ENCODE assay signal across 8 cellular contexts in the genomic region with DNA sequence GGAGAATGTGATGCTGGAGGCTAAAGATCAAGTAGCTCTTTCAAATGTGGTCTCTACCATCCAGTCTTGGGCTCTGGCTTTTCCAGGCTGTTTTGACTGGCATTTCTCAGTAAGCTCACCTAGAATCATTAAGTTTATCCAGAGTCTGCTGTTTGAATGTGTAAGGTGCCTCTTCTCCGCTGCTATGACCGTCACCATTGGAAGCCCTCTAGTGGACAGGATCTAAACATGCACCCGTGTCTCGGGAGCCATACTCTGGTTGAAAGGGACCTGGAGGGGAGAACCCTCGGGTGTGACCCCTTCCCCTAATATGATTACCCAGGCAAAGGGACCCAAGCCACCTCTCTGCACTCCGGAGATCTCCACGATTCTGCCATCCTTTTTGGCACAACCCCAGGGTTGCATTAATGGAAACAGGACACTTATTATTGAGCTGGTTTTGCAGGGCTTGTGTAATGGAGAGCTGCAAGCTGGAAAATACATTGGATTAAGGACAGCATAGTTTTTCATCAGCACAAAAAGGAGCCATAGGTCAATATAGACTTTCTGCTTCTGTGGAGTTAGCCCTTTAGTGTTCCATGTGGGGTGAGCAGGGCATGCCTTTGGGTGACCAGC.
DNase-seq lines count a peak whose midpoint lies in the region; ATAC-seq and TF ChIP-seq lines count a peak whose summit lies in the region.

No MANE protein-coding gene starts in this region.

- H3K27me3 ChIP-seq in OCI-LY3 (ENCODE audit: low read depth, low read length), result peaks cover 41% of the 10 kb centered on the region; the same call in 1 of the 2 replicates

- H3K4me3 ChIP-seq in OCI-LY3 (ENCODE audit: low read length), result no peak overlapping the region

- DNase-seq in Ammon's horn (ENCODE audit: low spot score) (peak; percentile 45), ecto neural progenitor cell (ENCODE audit: low spot score) (peak; percentile 66), midbrain (lab: John Stamatoyannopoulos, UW) (peak; percentile 12), NCI-H1436 (lab: John Stamatoyannopoulos, UW) (no peak)
- no peak for DNase-seq in effector CD8-positive, alpha-beta T cell (lab: John Stamatoyannopoulos, UW)

- H3K9ac ChIP-seq in OCI-LY3 (ENCODE audit: low read length), result no peak overlapping the region

- no peaks in the 10 kb centered on the region for H3K9me3 ChIP-seq in OCI-LY3 (ENCODE audit: insufficient read depth, low read length)

- ATAC-seq in GM21381 (IDR thresholded peaks at IDR 0.05; ENCODE audit: unreplicated experiment), result no peak

- H3K4me2 ChIP-seq in OCI-LY3 (ENCODE audit: low read length), result no peak overlapping the region

- no peak overlapping the region for H3K27ac ChIP-seq in OCI-LY3 (ENCODE audit: low read length)

- no peak overlapping the region for H2AFZ ChIP-seq in OCI-LY3 (ENCODE audit: low read depth, low read length)

- H3K4me1 ChIP-seq in OCI-LY3 (ENCODE audit: low read length), result 0 out of 2 replicates have a peak, but pooled peaks cover 2% of the 10 kb centered on the region

- no peaks in the 10 kb centered on the region for H3K36me3 ChIP-seq in OCI-LY3 (replicated peaks; ENCODE audit: low read depth, low read length)

- no peaks in the 10 kb centered on the region for H4K20me1 ChIP-seq in OCI-LY3 (ENCODE audit: insufficient read depth, low read length)

- H3K79me2 ChIP-seq in OCI-LY3 (ENCODE audit: low read length), result no peaks in the 10 kb centered on the region

- peak; percentile 82 for TF ChIP-seq CTCF in GM12872 (IDR thresholded peaks at IDR 0.05; ENCODE audit: insufficient read depth, low read depth, low read length)
- peak; percentile 86 for TF ChIP-seq CTCF in OCI-LY3 (IDR thresholded peaks at IDR 0.05; ENCODE audit: low read depth, low read length)

Comparison
In these comparisons a context has a peak if more than half of its experiments do, and no peak if none do; other contexts are left out.
1. DNase-seq: peak in Ammon's horn (single experiment), ecto neural progenitor cell (single experiment) and midbrain (single experiment); none in effector CD8-positive, alpha-beta T cell (single experiment) and NCI-H1436 (single experiment).